In genomic region chr12:623172-623864, GRCh38 we compare ENCODE assay signal across 1 cellular context.
TF ChIP-seq lines count a peak whose summit lies in the region.

No MANE protein-coding gene starts in this region.

TF ChIP-seq in GM12878, 131 proteins besides CTCF, POLR2A, EP300 and RAD21:
- TF ChIP-seq SPI1 (IDR thresholded peaks at IDR 0.05; ENCODE audit: borderline replicate concordance, insufficient read depth, low read depth, low read length) (no peak), IKZF2 (IDR thresholded peaks at IDR 0.05) (no peak), NFYA (IDR thresholded peaks at IDR 0.05; ENCODE audit: borderline replicate concordance, low read depth, low read length) (no peak), ZSCAN29 (IDR thresholded peaks at IDR 0.05) (no peak), HCFC1 (IDR thresholded peaks at IDR 0.05; ENCODE audit: low read length) (no peak), NBN (IDR thresholded peaks at IDR 0.05) (no peak), USF2 (IDR thresholded peaks at IDR 0.05; ENCODE audit: borderline replicate concordance, low read depth, low read length) (no peak), MEF2A (IDR thresholded peaks at IDR 0.05; ENCODE audit: insufficient read depth, low read depth, low read length) (no peak), RELB (IDR thresholded peaks at IDR 0.05; ENCODE audit: low read depth) (no peak)
